Comparison of ENCODE assay signal across 15 cellular contexts in genomic region chr5:151697452-151697851, GRCh38. TPM values are rescaled to one million over a fixed set of nuclear protein-coding genes. Genes with fewer than 3 reads are reported as not detected.
DNase-seq lines count a peak whose midpoint lies in the region; ATAC-seq and TF ChIP-seq lines count a peak whose summit lies in the region.
"Had no signal": no experiment of that assay in that cellular context is flagged by ENCODE, and none has a peak within 500 bp of the region (broad histone marks: within the 10 kb centered on the region; RNA-seq: fewer than 3 reads in every experiment).

No MANE protein-coding gene starts in this region.

- no peak for DNase-seq in heart right ventricle
- DNase-seq in Right ventricle myocardium superior, result no peak
- peak; percentile 36 for DNase-seq in fibroblast of mammary gland (ENCODE audit: low read depth)
- DNase-seq in psoas muscle, result no peak
- no peak for DNase-seq in uterus
- DNase-seq in activated naive CD4-positive, alpha-beta T cell treated with anti-CD3 and anti-CD28 coated beads, Interleukin-2, amount 50 U/mL, for 72 hours (ENCODE audit: low spot score in 2 of 2), result no peak
- DNase-seq: activated naive CD4-positive, alpha-beta T cell; Calu3; MG63; NCI-H2171; stimulated activated naive CD4-positive, alpha-beta T cell treated with Interleukin-2 at 50 U/mL for 16 hours had no signal

- H3K36me3 ChIP-seq in heart right ventricle, result no peaks in the 10 kb centered on the region
- no peaks in the 10 kb centered on the region for H3K36me3 ChIP-seq in psoas muscle (ENCODE audit: insufficient read depth in 1 of 2, low read depth in 1 of 2)
- no peaks in the 10 kb centered on the region for H3K36me3 ChIP-seq in uterus
- H3K36me3 ChIP-seq: MG63 had no signal

- H3K27ac ChIP-seq in heart right ventricle (peak overlapping the region; percentile 12 to 89 (median 78)), psoas muscle (peak overlapping the region; percentile 64), uterus (peak overlapping the region; percentile 96)

- H3K36me3 Mint-ChIP-seq in activated naive CD4-positive, alpha-beta T cell treated with anti-CD3 and anti-CD28 coated beads, Interleukin-2, amount 50 U/mL, for 72 hours, result no peaks in the 10 kb centered on the region

- peaks cover 0 to 48% (median 26%) of the 10 kb centered on the region in 9 donors for H3K4me1 ChIP-seq in heart right ventricle
- peaks cover 48% of the 10 kb centered on the region for H3K4me1 ChIP-seq in psoas muscle
- H3K4me1 ChIP-seq in uterus, result peaks cover 3% of the 10 kb centered on the region in 2 donors

- H3K27ac Mint-ChIP-seq in activated naive CD4-positive, alpha-beta T cell treated with anti-CD3 and anti-CD28 coated beads, Interleukin-2, amount 50 U/mL, for 72 hours, result no peak overlapping the region

- no peak for TF ChIP-seq POLR2A in uterus (IDR thresholded peaks at IDR 0.05)

- H3K9me3 ChIP-seq in heart right ventricle (no peaks in the 10 kb centered on the region), psoas muscle (no peaks in the 10 kb centered on the region), uterus (no peaks in the 10 kb centered on the region)
- H3K9me3 ChIP-seq: A549, MG63 had no signal

- 78 to 79% methylated on average over 8 of the region's 8 CpGs for WGBS in heart right ventricle, 2 donors
- WGBS in psoas muscle, 3 donors, result 26 to 62% (median 27%) methylated on average over 8 of the region's 8 CpGs

- ATAC-seq in heart right ventricle (no peak), Right ventricle myocardium superior (ENCODE audit: poor library complexity) (no peak), psoas muscle (peak in 1 of 4 donors; percentile 12), GM19324 (IDR thresholded peaks at IDR 0.05; ENCODE audit: low FRiP score, unreplicated experiment) (no peak), GM21529 (IDR thresholded peaks at IDR 0.05; ENCODE audit: unreplicated experiment) (no peak)
- no peak for ATAC-seq in activated naive CD4-positive, alpha-beta T cell treated with anti-CD3 and anti-CD28 coated beads, Interleukin-2, amount 50 U/mL, for 72 hours
- ATAC-seq: A549 had no signal

- peak overlapping the region in 1 of 10 donors; percentile 24 for H3K4me3 ChIP-seq in heart right ventricle
- no peak overlapping the region for H3K4me3 ChIP-seq in fibroblast of mammary gland (ENCODE audit: control insufficient read depth, low read depth, low read length)
- peak overlapping the region; percentile 35 for H3K4me3 ChIP-seq in psoas muscle
- no peak overlapping the region for H3K4me3 ChIP-seq in uterus
- H3K4me3 ChIP-seq: A549 had no signal

- intact Hi-C loops in heart right ventricle (cut with DNase I), result loop anchor here in 1 of 10 donors (5.0 kb wide), 1 partner anchor 35 kb away; no protein-coding TSS in a partner anchor
- intact Hi-C loops in Right ventricle myocardium superior (cut with DNase I), result no loop called here
- intact Hi-C loops in psoas muscle (cut with DNase I), result no loop called here
- intact Hi-C loops in uterus (cut with DNase I; ENCODE audit: low total_unique reads), result no loop called here

- TF ChIP-seq CTCF in heart right ventricle (IDR thresholded peaks at IDR 0.05) (no peak), fibroblast of mammary gland (conservative IDR thresholded peaks at IDR 0.05; ENCODE audit: control insufficient read depth, insufficient read depth, low read depth, low read length) (no peak), psoas muscle (IDR thresholded peaks at IDR 0.05) (no peak), uterus (IDR thresholded peaks at IDR 0.05) (no peak)

- peaks cover 0 to 6% (median 0%) of the 10 kb centered on the region in 7 donors for H3K27me3 ChIP-seq in heart right ventricle
- H3K27me3 ChIP-seq in psoas muscle (ENCODE audit: insufficient read depth in 3 of 3, low read length in 2 of 3), result no peaks in the 10 kb centered on the region
- no peaks in the 10 kb centered on the region for H3K27me3 ChIP-seq in uterus
- H3K27me3 ChIP-seq: MG63 had no signal

- H3K9me3 Mint-ChIP-seq in activated naive CD4-positive, alpha-beta T cell treated with anti-CD3 and anti-CD28 coated beads, Interleukin-2, amount 50 U/mL, for 72 hours, result no peaks in the 10 kb centered on the region
- H3K9me3 Mint-ChIP-seq: central memory CD8-positive, alpha-beta T cell had no signal

RNA-seq across cellular contexts. Expression of gene SPARC, which starts 10.7 kb away (rescaled TPM):
- 1,000 to 10,000 TPM in 1 of 10 donors, 100 to 1,000 TPM in 9; 261 to 1,135 (median 456) TPM for total RNA-seq in heart right ventricle
- polyA plus RNA-seq in heart right ventricle, result 100 to 1,000 TPM; 144 to 924 TPM
- 435 TPM for total RNA-seq in Right ventricle myocardium superior
- total RNA-seq in psoas muscle, result 100 to 1,000 TPM; 175 to 687 (median 372) TPM
- 100 to 1,000 TPM; 111 to 331 (median 170) TPM for polyA plus RNA-seq in psoas muscle
- 1,000 to 10,000 TPM in 1 of 4 donors, 100 to 1,000 TPM in 3; 341 to 2,293 (median 751) TPM for total RNA-seq in uterus
- total RNA-seq in activated naive CD4-positive, alpha-beta T cell treated with anti-CD3 and anti-CD28 coated beads, Interleukin-2, amount 50 U/mL, for 72 hours, result under 1 TPM; 0.18 to 0.91 TPM
- total RNA-seq: Calu3 had no signal

Comparison
In these comparisons a context has a peak if more than half of its experiments do, and no peak if none do; other contexts are left out.
1. RNA of gene SPARC, which starts 10.7 kb away (total RNA-seq): 341 to 2,293 TPM in uterus, 261 to 1,135 TPM in heart right ventricle, 175 to 687 TPM in psoas muscle and 435 TPM in Right ventricle myocardium superior (single experiment); 0.18 to 0.91 TPM in activated naive CD4-positive, alpha-beta T cell treated with anti-CD3 and anti-CD28 coated beads, Interleukin-2, amount 50 U/mL, for 72 hours; every median in the first group is over 10 times any median in the second.
2. Peak in every context shown above with its lines, with median percentiles within 50 percentile points of each other: H3K27ac ChIP-seq.